Comparison of ENCODE assay signal across 8 cellular contexts in genomic region chr12:50505945-50506344, GRCh38. TPM values are rescaled to one million over a fixed set of nuclear protein-coding genes. Genes with fewer than 3 reads are reported as not detected.
A peak's percentile ranks its signal among the peaks of the same experiment; 100 is the strongest.
DNase-seq lines count a peak whose midpoint lies in the region; ATAC-seq, FAIRE-seq and TF ChIP-seq lines count a peak whose summit lies in the region.

No MANE protein-coding gene starts in this region.

- no peaks in the 10 kb centered on the region for H3K36me3 ChIP-seq in HEK293 (ENCODE audit: control insufficient read depth in 2 of 2, insufficient read depth in 1 of 2, low read length in 2 of 2)
- no peaks in the 10 kb centered on the region for H3K36me3 ChIP-seq in pancreas

- H3K4me1 ChIP-seq in HEK293 (ENCODE audit: control insufficient read depth, insufficient read depth, low read length) (peaks cover 12% of the 10 kb centered on the region; the same call in 1 of the 2 replicates), pancreas (peaks cover 10 to 41% (median 14%) of the 10 kb centered on the region in 3 donors)

- FAIRE-seq in pancreas (lab: Jason Lieb, UNC), result no peak

- H3K27me3 ChIP-seq in AG04450 (ENCODE audit: control insufficient read depth, insufficient read depth, low read length), result no peaks in the 10 kb centered on the region
- no peaks in the 10 kb centered on the region for H3K27me3 ChIP-seq in pancreas

- POLR2A ChIA-PET in AG04450 (lab: Yijun Ruan, JAX), result interaction anchor here (0.7 kb wide), 1 partner anchor 10 kb away, joined by 3 read pairs; no protein-coding TSS in a partner anchor
- POLR2A ChIA-PET in HEK293 (lab: Yijun Ruan, JAX), result interaction anchor here (1.0 to 2.4 kb wide), 4 partner anchors 63 to 258 kb away, joined by 3 to 8 read pairs (median 5); partner anchors contain the start of gene ATF1
- POLR2A ChIA-PET in activated CD8-positive, alpha-beta T cell treated with anti-CD3 and anti-CD28 coated beads for 36 hours (lab: Charles Lee), result interaction anchor here (0.7 to 2.3 kb wide), 14 partner anchors 8 to 419 kb away, joined by 3 to 12 read pairs (median 5); a partner anchor contains a TSS

- DNase-seq in AG04450 (ENCODE audit: low read depth, low spot score) (no peak), glutamatergic neuron (no peak), pancreas (peak in 1 of 6 donors; percentile 49), NCI-H526 treated with DMSO at 0.1 percent for 48 hours (lab: John Stamatoyannopoulos, UW) (no peak), NCI-H2029 treated with DMSO at 0.1 percent for 48 hours (lab: John Stamatoyannopoulos, UW) (no peak)
- no peak for DNase-seq in activated CD8-positive, alpha-beta T cell treated with anti-CD3 and anti-CD28 coated beads for 36 hours
- DNase-seq in activated effector memory CD4-positive, alpha-beta T cell treated with Interleukin-2 at 50 U/mL for 16 hours, result no peak

- no peak for ATAC-seq in activated CD8-positive, alpha-beta T cell treated with anti-CD3 and anti-CD28 coated beads for 36 hours
- peak in 3 of 4 donors; percentile 41 to 57 (median 56) for ATAC-seq in pancreas

- 0 to 1% methylated on average over 3 of the region's 3 CpGs for WGBS in pancreas, 2 donors

- peak overlapping the region; percentile 92 for H3K27ac Mint-ChIP-seq in activated CD8-positive, alpha-beta T cell treated with anti-CD3 and anti-CD28 coated beads for 36 hours
- peak overlapping the region; percentile 98 for H3K27ac Mint-ChIP-seq in glutamatergic neuron (ENCODE audit: unreplicated experiment)

- peak overlapping the region; percentile 90 for H3K4me3 ChIP-seq in AG04450 (ENCODE audit: low read depth, low read length)
- H3K4me3 ChIP-seq in HEK293 (ENCODE audit: low read depth, low read length), result peak overlapping the region; percentile 95
- peak overlapping the region; percentile 73 to 86 (median 75) for H3K4me3 ChIP-seq in pancreas

- peak overlapping the region; percentile 95 for H3K4me3 Mint-ChIP-seq in activated CD8-positive, alpha-beta T cell treated with anti-CD3 and anti-CD28 coated beads for 36 hours
- H3K4me3 Mint-ChIP-seq in glutamatergic neuron (ENCODE audit: unreplicated experiment), result peak overlapping the region; percentile 99

- peaks cover 7% of the 10 kb centered on the region for H3K36me3 Mint-ChIP-seq in activated CD8-positive, alpha-beta T cell treated with anti-CD3 and anti-CD28 coated beads for 36 hours (ENCODE audit: low read depth)
- no peaks in the 10 kb centered on the region for H3K36me3 Mint-ChIP-seq in glutamatergic neuron (ENCODE audit: unreplicated experiment)

- CTCF ChIA-PET in AG04450 (lab: Charles Lee) (interaction anchor here (1.0 to 5.1 kb wide), 7 partner anchors 12 to 229 kb away, joined by 3 to 27 read pairs (median 5); no protein-coding TSS in a partner anchor), HEK293 (lab: Yijun Ruan, JAX) (interaction anchor here (0.6 to 5.7 kb wide), 11 partner anchors 10 to 259 kb away, joined by 3 to 45 read pairs (median 4); no protein-coding TSS in a partner anchor)
- CTCF ChIA-PET in activated CD8-positive, alpha-beta T cell treated with anti-CD3 and anti-CD28 coated beads for 36 hours (lab: Charles Lee), result interaction anchor here (0.9 to 10.1 kb wide), 16 partner anchors 8 to 259 kb away, joined by 3 to 169 read pairs (median 7); no protein-coding TSS in a partner anchor

- intact Hi-C loops in activated CD8-positive, alpha-beta T cell treated with anti-CD3 and anti-CD28 coated beads for 36 hours (cut with micrococcal nuclease), result loop anchor here (5.0 to 10.0 kb wide), 3 partner anchors 41 to 229 kb away; no protein-coding TSS in a partner anchor
- intact Hi-C loops in pancreas (cut with DNase I), result loop anchor here in 1 of 3 donors (5.0 kb wide), 1 partner anchor 131 kb away; no protein-coding TSS in a partner anchor

- H3K4me1 Mint-ChIP-seq in activated CD8-positive, alpha-beta T cell treated with anti-CD3 and anti-CD28 coated beads for 36 hours (ENCODE audit: low read depth), result peaks cover 46% of the 10 kb centered on the region
- H3K4me1 Mint-ChIP-seq in glutamatergic neuron (ENCODE audit: low read depth, unreplicated experiment), result peaks cover 11% of the 10 kb centered on the region

- H3K9me3 Mint-ChIP-seq in activated CD8-positive, alpha-beta T cell treated with anti-CD3 and anti-CD28 coated beads for 36 hours, result no peaks in the 10 kb centered on the region
- peaks cover 8% of the 10 kb centered on the region for H3K9me3 Mint-ChIP-seq in glutamatergic neuron (ENCODE audit: unreplicated experiment)

- H3K9me3 ChIP-seq in AG04450 (ENCODE audit: control insufficient read depth, insufficient read depth, low read length) (no peaks in the 10 kb centered on the region), HEK293 (ENCODE audit: control insufficient read depth, insufficient read depth, low read depth, low read length) (no peaks in the 10 kb centered on the region), pancreas (no peaks in the 10 kb centered on the region)

- TF ChIP-seq CTCF in AG04450 (IDR thresholded peaks at IDR 0.05; ENCODE audit: low read depth, low read length), result no peak
- no peak for TF ChIP-seq CTCF in HEK293 (tag by site-specific recombination; IDR thresholded peaks at IDR 0.05)
- TF ChIP-seq CTCF in activated CD8-positive, alpha-beta T cell treated with anti-CD3 and anti-CD28 coated beads for 36 hours (IDR thresholded peaks at IDR 0.05), result no peak
- no peak for TF ChIP-seq CTCF in glutamatergic neuron (IDR thresholded peaks at IDR 0.05; ENCODE audit: partially characterized antibody, unreplicated experiment)
- no peak for TF ChIP-seq CTCF in pancreas (IDR thresholded peaks at IDR 0.05)

- no peak overlapping the region for H3K27ac ChIP-seq in AG04450 (ENCODE audit: low read depth, low read length)
- H3K27ac ChIP-seq in HEK293 (ENCODE audit: extremely low read depth, low read depth, low read length), result peak overlapping the region; percentile 77; the same call in 1 of the 2 replicates
- peak overlapping the region in 3 of 4 donors; percentile 92 to 97 (median 95) for H3K27ac ChIP-seq in pancreas

- H3K27me3 Mint-ChIP-seq in activated CD8-positive, alpha-beta T cell treated with anti-CD3 and anti-CD28 coated beads for 36 hours, result no peaks in the 10 kb centered on the region
- peaks cover 3% of the 10 kb centered on the region for H3K27me3 Mint-ChIP-seq in glutamatergic neuron (ENCODE audit: unreplicated experiment)

TF ChIP-seq in HEK293, 187 proteins besides CTCF, POLR2A, EP300 and RAD21:
- TF ChIP-seq ZNF623 (tag by site-specific recombination; IDR thresholded peaks at IDR 0.05) (no peak), ZNF335 (tag by site-specific recombination; conservative IDR thresholded peaks at IDR 0.05) (0 out of 2 replicates have a peak, but pooled peaks have one; percentile 8)

RNA-seq across cellular contexts. Expression of gene DIP2B, which starts 1.2 kb away (rescaled TPM):
- 18.9 and 22.0 TPM in 2 replicates for polyA plus RNA-seq in AG04450 (2011; rRNA removed)
- polyA minus RNA-seq in AG04450 (2011; rRNA and poly(A)+ RNA removed), result 44.8 and 52.5 TPM in 2 replicates
- total RNA-seq in activated CD8-positive, alpha-beta T cell treated with anti-CD3 and anti-CD28 coated beads for 36 hours, result 10 to 100 TPM; 21.2 to 23.7 TPM
- 37.3 TPM for total RNA-seq in glutamatergic neuron (ENCODE audit: unreplicated experiment)
- 10 to 100 TPM in 2 of 6 donors, 1 to 10 TPM in 4; 8.0 to 15.9 (median 9.4) TPM for total RNA-seq in pancreas
- polyA plus RNA-seq in pancreas, result 1 to 10 TPM; 3.2 to 5.6 TPM
